Comparison of ENCODE assay signal across 8 cellular contexts in genomic region chr9:35658894-35659220, GRCh38. TPM values are rescaled to one million over a fixed set of nuclear protein-coding genes. Genes with fewer than 3 reads are reported as not detected.
DNase-seq lines count a peak whose midpoint lies in the region; ATAC-seq and TF ChIP-seq lines count a peak whose summit lies in the region.

No MANE protein-coding gene starts in this region.

- H3K4me3 Mint-ChIP-seq in MCF 10A (ENCODE audit: unreplicated experiment), result peak overlapping the region; percentile 62

- POLR2A ChIA-PET in MCF 10A (lab: Yijun Ruan, JAX), result interaction anchor here (0.7 to 5.4 kb wide), 15 partner anchors 12 to 579 kb away, joined by 3 to 61 read pairs (median 8); partner anchors contain the start of genes ATOSB, CREB3, FANCG and GBA2

- no peak for TF ChIP-seq EP300 in suprapubic skin (IDR thresholded peaks at IDR 0.05)

- peaks cover 4% of the 10 kb centered on the region for H3K36me3 ChIP-seq in suprapubic skin

- no peak for ATAC-seq in HG02870 (IDR thresholded peaks at IDR 0.05; ENCODE audit: unreplicated experiment)

- TF ChIP-seq CTCF in MCF 10A (IDR thresholded peaks at IDR 0.05; ENCODE audit: unreplicated experiment), result no peak
- TF ChIP-seq CTCF in suprapubic skin (IDR thresholded peaks at IDR 0.05), result no peak

- intact Hi-C loops in MCF 10A (cut with micrococcal nuclease), result loop anchor here (2.0 to 10.0 kb wide), 4 partner anchors 30 to 246 kb away; partner anchors contain the start of genes HRCT1, SPAAR and TPM2

- BruUV-seq in MCF 10A (replicated peaks; lab: Mats Ljungman, UMichigan), result no TSS peak

- no peaks in the 10 kb centered on the region for H3K27me3 Mint-ChIP-seq in MCF 10A (ENCODE audit: insufficient read depth, unreplicated experiment)

- H3K4me3 ChIP-seq in suprapubic skin, result peak overlapping the region; percentile 83

- H3K36me3 Mint-ChIP-seq in MCF 10A (ENCODE audit: insufficient read depth, unreplicated experiment), result peaks cover 36% of the 10 kb centered on the region

- peaks cover 25% of the 10 kb centered on the region for H3K4me1 Mint-ChIP-seq in MCF 10A (ENCODE audit: insufficient read depth, unreplicated experiment)

- TF ChIP-seq POLR2A in suprapubic skin (IDR thresholded peaks at IDR 0.05), result no peak

- no peaks in the 10 kb centered on the region for H3K9me3 Mint-ChIP-seq in MCF 10A (ENCODE audit: unreplicated experiment)

- peak; percentile 56 for DNase-seq in NOMO-1 treated with DMSO at 0.1 percent for 48 hours (lab: John Stamatoyannopoulos, UW; ENCODE audit: unreplicated experiment)
- no peak for DNase-seq in NOMO-1 treated with dmso at 0.1 percent for 144 hours (lab: John Stamatoyannopoulos, UW; ENCODE audit: unreplicated experiment)
- peak; percentile 20 for DNase-seq in NCI-H1105 (lab: John Stamatoyannopoulos, UW)
- DNase-seq in MCF 10A (ENCODE audit: unreplicated experiment), result peak; percentile 30
- peak; percentile 79 for DNase-seq in kidney tubule cell (ENCODE audit: low spot score)
- DNase-seq in suprapubic skin (ENCODE audit: low spot score in 2 of 2), result no peak
- no peak for DNase-seq in stimulated activated CD4-positive, alpha-beta T cell treated with anti-CD3 and anti-CD28 coated beads, Interleukin-12 subunit alpha, Interleukin-12 subunit beta, amount 100 ng/mL, for 4 hours

- peak overlapping the region; percentile 98 for H3K27ac ChIP-seq in suprapubic skin

- WGBS in suprapubic skin, result 0% methylated on average over 4 of the region's 4 CpGs

- H3K4me1 ChIP-seq in suprapubic skin, result peaks cover 43% of the 10 kb centered on the region

- H3K27ac Mint-ChIP-seq in MCF 10A (ENCODE audit: low read depth, unreplicated experiment), result peak overlapping the region; percentile 100

- no peaks in the 10 kb centered on the region for H3K9me3 ChIP-seq in suprapubic skin

- no peaks in the 10 kb centered on the region for H3K27me3 ChIP-seq in suprapubic skin

- CTCF ChIA-PET in MCF 10A (lab: Yijun Ruan, JAX), result interaction anchor here (0.6 to 11.0 kb wide), 19 partner anchors 11 to 1162 kb away, joined by 3 to 119 read pairs (median 5); partner anchors contain the start of genes CA9, CREB3 and TLN1

RNA-seq across cellular contexts. Expression of gene CCDC107, which starts 0.8 kb away (rescaled TPM):
- total RNA-seq in MCF 10A (2022), result 10.6 and 12.5 TPM in 2 replicates
- 10 to 100 TPM in 1 of 4 donors, 1 to 10 TPM in 3; 5.0 to 13.2 (median 9.6) TPM for total RNA-seq in suprapubic skin

RNA-seq across cellular contexts. Expression of gene RMRP, which starts 1.0 kb away (rescaled TPM):
- total RNA-seq in MCF 10A (2022), result 13,245 and 17,503 TPM in 2 replicates
- total RNA-seq in suprapubic skin, result over 10,000 TPM in 2 of 4 donors, 1,000 to 10,000 TPM in 2; 1,246 to 15,173 (median 11,383) TPM

RNA-seq across cellular contexts. Expression of gene ARHGEF39, which starts 6.1 kb away (rescaled TPM):
- total RNA-seq in MCF 10A (2022), result 2.9 and 5.1 TPM in 2 replicates
- total RNA-seq in suprapubic skin, result 10 to 100 TPM in 1 of 4 donors, 1 to 10 TPM in 1, under 1 TPM in 2; 0.34 to 11.3 (median 1.9) TPM

RNA-seq across cellular contexts. Expression of gene SIT1, which starts 8.1 kb away (rescaled TPM):
- total RNA-seq in MCF 10A (2022) (not detected in 2 replicates), suprapubic skin (1 to 10 TPM in 1 of 4 donors, not detected in 3; 2.9 TPM)

RNA-seq across cellular contexts. Expression of gene CA9, which starts 14.9 kb away (rescaled TPM):
- total RNA-seq in MCF 10A (2022) (not detected in 2 replicates), suprapubic skin (1 to 10 TPM in 3 of 4 donors, not detected in 1; 2.1 to 5.7 (median 2.8) TPM)

Comparison
In these comparisons a context has a peak if more than half of its experiments do, and no peak if none do; other contexts are left out.
1. DNase-seq: peak in NOMO-1 treated with DMSO at 0.1 percent for 48 hours (single experiment), NCI-H1105 (single experiment), MCF 10A (single experiment) and kidney tubule cell (single experiment); none in NOMO-1 treated with dmso at 0.1 percent for 144 hours (single experiment), suprapubic skin (0 of 2) and stimulated activated CD4-positive, alpha-beta T cell treated with anti-CD3 and anti-CD28 coated beads, Interleukin-12 subunit alpha, Interleukin-12 subunit beta, amount 100 ng/mL, for 4 hours (single experiment).